7 cellular contexts compared by ENCODE assay signal in the genomic region with DNA sequence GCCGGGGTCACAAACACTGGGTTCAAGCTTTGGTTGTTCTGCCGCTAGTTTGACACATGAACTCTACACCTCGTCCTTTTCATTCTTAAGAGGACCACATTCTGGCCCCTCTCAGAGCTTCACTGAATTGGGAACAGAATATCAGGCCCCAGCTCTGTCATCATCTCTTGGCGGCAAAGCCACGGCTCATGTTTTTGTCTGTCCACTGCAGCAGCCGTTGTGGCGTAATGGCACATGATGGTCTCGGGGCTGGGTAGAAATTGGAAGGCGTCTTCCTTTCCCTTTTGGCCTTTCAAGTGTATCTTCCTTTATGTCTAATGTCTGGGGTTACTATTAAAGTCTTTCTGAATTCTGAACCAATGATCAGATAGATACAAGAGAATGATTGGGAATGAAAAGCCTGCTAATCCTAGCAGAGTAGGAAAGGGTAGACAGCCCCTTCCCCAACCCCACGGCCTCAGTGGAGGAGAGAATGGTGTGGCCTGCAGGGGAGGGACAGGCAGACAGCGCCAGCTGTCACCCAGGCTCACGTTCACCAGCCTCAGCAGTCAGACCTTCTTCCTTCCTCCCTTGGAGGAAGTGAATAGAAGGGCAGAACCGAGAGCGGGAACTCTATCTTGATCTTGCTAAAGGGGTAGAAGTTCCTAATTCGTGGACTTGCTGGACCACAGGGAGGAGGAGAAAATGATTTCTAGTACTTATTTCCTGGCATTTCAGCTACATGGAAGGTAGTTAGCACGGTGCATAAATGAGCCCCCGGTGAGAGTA.
"Had no signal": no experiment of that assay in that cellular context is flagged by ENCODE, and none has a peak within 500 bp of the region (broad histone marks: within the 10 kb centered on the region; RNA-seq: fewer than 3 reads in every experiment).

No MANE protein-coding gene starts in this region.

- DNase-seq: activated CD4-positive, alpha-beta T cell treated with anti-CD3 and anti-CD28 coated beads for 4 hours; activated naive CD4-positive, alpha-beta T cell treated with Interleukin-2 at 50 U/mL for 16 hours; activated naive CD8-positive, alpha-beta T cell treated with anti-CD3 and anti-CD28 coated beads, Interleukin-2, amount 50 U/mL, for 24 hours; colonic mucosa; naive B cell; small intestine; WERI-Rb-1 had no signal
